12 cellular contexts compared by ENCODE assay signal in genomic region chr9:2817987-2818386, GRCh38. TPM values are rescaled to one million over a fixed set of nuclear protein-coding genes. Genes with fewer than 3 reads are reported as not detected.
DNase-seq lines count a peak whose midpoint lies in the region; ATAC-seq and TF ChIP-seq lines count a peak whose summit lies in the region.
"Had no signal": no experiment of that assay in that cellular context is flagged by ENCODE, and none has a peak within 500 bp of the region (broad histone marks: within the 10 kb centered on the region; RNA-seq: fewer than 3 reads in every experiment).

No MANE protein-coding gene starts in this region.

- H3K27ac Mint-ChIP-seq in type B pancreatic cell = no peak overlapping the region
- H3K27ac Mint-ChIP-seq: CD14-positive monocyte had no signal

- H3K4me3 ChIP-seq in AG09309 (ENCODE audit: control insufficient read depth, low read depth, low read length) (no peak overlapping the region), psoas muscle (no peak overlapping the region)

- DNase-seq in AG09309 (ENCODE audit: low read depth) = peak; percentile 86
- DNase-seq in amniotic epithelial cell (ENCODE audit: low read depth) = peak; percentile 96
- DNase-seq in left cardiac atrium = no peak
- DNase-seq in psoas muscle = no peak
- no peak for DNase-seq in type B pancreatic cell (ENCODE audit: extremely low spot score, unreplicated experiment)
- DNase-seq in NCI-H82 (lab: John Stamatoyannopoulos, UW) = no peak
- no peak for DNase-seq in activated T-cell treated with anti-CD3 and anti-CD28 coated beads, Interleukin-2, amount 50 U/mL, for 1 hour
- no peak for DNase-seq in erythroblast (lab: John Stamatoyannopoulos, UW)
- DNase-seq: foreskin melanocyte; stimulated activated CD4-positive, alpha-beta T cell treated with anti-CD3 and anti-CD28 coated beads, Interleukin-1b, Interleukin-23, amount 100 ng/mL, for 48 hours; T-helper 1 cell had no signal

- 56 to 76% (median 64%) methylated on average over 6 of the region's 6 CpGs for WGBS in psoas muscle, 3 donors

- H3K27me3 Mint-ChIP-seq in type B pancreatic cell = no peaks in the 10 kb centered on the region

- H3K4me3 Mint-ChIP-seq in type B pancreatic cell = no peak overlapping the region
- H3K4me3 Mint-ChIP-seq: CD14-positive monocyte had no signal

- no peaks in the 10 kb centered on the region for H3K9me3 ChIP-seq in psoas muscle

- intact Hi-C loops in left cardiac atrium (cut with DNase I) = no loop called here
- intact Hi-C loops in psoas muscle (cut with DNase I) = loop anchor here in 1 of 2 donors (10.0 kb wide), 1 partner anchor 163 kb away; no protein-coding TSS in a partner anchor

- no peak for TF ChIP-seq POLR2A in erythroblast (IDR thresholded peaks at IDR 0.05; ENCODE audit: low read length)

- ATAC-seq in left cardiac atrium (peak; percentile 71 to 78), psoas muscle (peak in 2 of 4 donors; percentile 38 to 55)

- peaks cover 5 to 53% of the 10 kb centered on the region in 2 donors for H3K36me3 ChIP-seq in psoas muscle (ENCODE audit: insufficient read depth in 1 of 2, low read depth in 1 of 2)

- peaks cover 44% of the 10 kb centered on the region for H3K36me3 Mint-ChIP-seq in type B pancreatic cell

- H3K9me3 Mint-ChIP-seq in type B pancreatic cell = no peaks in the 10 kb centered on the region
- H3K9me3 Mint-ChIP-seq: CD14-positive monocyte had no signal

- TF ChIP-seq CTCF in AG09309 (IDR thresholded peaks at IDR 0.05; ENCODE audit: control insufficient read depth, insufficient read depth, low read depth, low read length, missing control alignments) = no peak
- no peak for TF ChIP-seq CTCF in psoas muscle (IDR thresholded peaks at IDR 0.05)
- no peak for TF ChIP-seq CTCF in type B pancreatic cell (conservative IDR thresholded peaks at IDR 0.05)

- H3K4me1 Mint-ChIP-seq in type B pancreatic cell (ENCODE audit: unreplicated experiment) = peaks cover 14% of the 10 kb centered on the region
- H3K4me1 Mint-ChIP-seq: CD14-positive monocyte had no signal

- H3K4me1 ChIP-seq in psoas muscle = peaks cover 4% of the 10 kb centered on the region

- H3K27ac ChIP-seq in psoas muscle = peak overlapping the region; percentile 60

- H3K27me3 ChIP-seq in psoas muscle (ENCODE audit: insufficient read depth in 3 of 3, low read length in 2 of 3) = no peaks in the 10 kb centered on the region

RNA-seq across cellular contexts. Expression of gene PUM3, which starts 25.9 kb away (rescaled TPM):
- 10 to 100 TPM; 17.8 to 29.8 TPM for total RNA-seq in left cardiac atrium
- 10 to 100 TPM in 3 of 4 donors, 1 to 10 TPM in 1; 9.3 to 27.9 (median 22.5) TPM for total RNA-seq in psoas muscle
- 10 to 100 TPM; 18.9 to 39.4 (median 20.8) TPM for polyA plus RNA-seq in psoas muscle
- 49.9 and 54.4 TPM in 2 replicates for total RNA-seq in type B pancreatic cell (ENCODE audit: low replicate concordance)

Comparison
In these comparisons a context has a peak if more than half of its experiments do, and no peak if none do; other contexts are left out.
1. DNase-seq: peak in AG09309 (single experiment) and amniotic epithelial cell (single experiment); none in left cardiac atrium (single experiment), psoas muscle (0 of 2), type B pancreatic cell (single experiment), NCI-H82 (single experiment), activated T-cell treated with anti-CD3 and anti-CD28 coated beads, Interleukin-2, amount 50 U/mL, for 1 hour (single experiment) and erythroblast (0 of 2).